In genomic region chrX:30577362-30577961, GRCh38 we compare ENCODE assay signal across 8 cellular contexts. TPM values are rescaled to one million over a fixed set of nuclear protein-coding genes. Genes with fewer than 3 reads are reported as not detected.
DNase-seq lines count a peak whose midpoint lies in the region; ATAC-seq and TF ChIP-seq lines count a peak whose summit lies in the region.

TASL (minus strand) TSS chrX:30577766; CDS start chrX:30560355, 17,411 bp downstream.

- H3K4me3 ChIP-seq in Karpas-422 (ENCODE audit: low read length) (peak within 1 kb of the TSS; percentile 68), A673 (ENCODE audit: low read depth, low read length, poor library complexity, severe bottlenecking) (no peak within 1 kb of the TSS)

- POLR2A ChIA-PET in A673 (lab: Charles Lee; ENCODE audit: low non-redundant PET), result no interaction called here

- H3K27me3 ChIP-seq in Karpas-422 (ENCODE audit: low read length), result no peaks in the 10 kb centered on the region
- no peaks in the 10 kb centered on the region for H3K27me3 ChIP-seq in A673 (replicated peaks; ENCODE audit: insufficient read depth, low read depth, low read length, poor library complexity)

- H3K79me2 ChIP-seq in Karpas-422 (ENCODE audit: low read length), result no peaks in the 10 kb centered on the region

- H4K20me1 ChIP-seq in Karpas-422 (ENCODE audit: insufficient read depth, low read depth, low read length), result no peaks in the 10 kb centered on the region

- peak within 1 kb of the TSS; percentile 85 for H3K27ac ChIP-seq in Karpas-422 (ENCODE audit: low read length)
- H3K27ac ChIP-seq in A673 (ENCODE audit: low read depth, low read length, poor library complexity, severe bottlenecking), result no peak within 1 kb of the TSS

- H3K4me1 Mint-ChIP-seq in activated T-helper 2 cell treated with anti-CD3 and anti-CD28 coated beads, Interferon-gamma antibody, Interleukin-2, Interleukin-4, amounts not matched to agents 10 μg/mL and 5 μg/mL and 100 μg/mL, durations not matched to agents 14 hours and 24 hours and 36 hours (ENCODE audit: low read depth), result peaks cover 18% of the 10 kb centered on the region

- ATAC-seq in GM21576 (IDR thresholded peaks at IDR 0.05; ENCODE audit: unreplicated experiment), result peak; percentile 85

- peak within 1 kb of the TSS; percentile 86 for H2AFZ ChIP-seq in Karpas-422 (ENCODE audit: low read length)

- H3K4me2 ChIP-seq in Karpas-422 (ENCODE audit: low read depth, low read length, poor library complexity, severe bottlenecking), result peak within 1 kb of the TSS; percentile 78

- H3K36me3 Mint-ChIP-seq in activated T-helper 2 cell treated with anti-CD3 and anti-CD28 coated beads, Interferon-gamma antibody, Interleukin-2, Interleukin-4, amounts not matched to agents 10 μg/mL and 5 μg/mL and 100 μg/mL, durations not matched to agents 14 hours and 24 hours and 36 hours (ENCODE audit: low read depth), result peaks cover 18% of the 10 kb centered on the region

- H3K9me3 ChIP-seq in Karpas-422 (ENCODE audit: low read length) (no peaks in the 10 kb centered on the region), A673 (ENCODE audit: low read depth, low read length, poor library complexity, severe bottlenecking) (no peaks in the 10 kb centered on the region)

- no peaks in the 10 kb centered on the region for H3K9me2 ChIP-seq in Karpas-422 (replicated peaks; ENCODE audit: insufficient read depth, low read length)

- intact Hi-C loops in activated T-helper 2 cell treated with anti-CD3 and anti-CD28 coated beads, Interferon-gamma antibody, Interleukin-2, Interleukin-4, amounts not matched to agents 10 μg/mL and 5 μg/mL and 100 μg/mL, durations not matched to agents 14 hours and 24 hours and 36 hours (cut with micrococcal nuclease), result loop anchor here (1.0 to 5.0 kb wide), 5 partner anchors 14 to 310 kb away; partner anchors contain the start of gene TAB3
- intact Hi-C loops in A673 (cut with micrococcal nuclease; ENCODE audit: unreplicated experiment), result no loop called here

- peak within 1 kb of the TSS; percentile 65 for H3K9ac ChIP-seq in Karpas-422 (ENCODE audit: low read length)

- DNase-seq in GM13976 (ENCODE audit: low spot score) (peak; percentile 70), Karpas-422 (peak; percentile 74), HCEC 1CT (no peak), A673 (ENCODE audit: low spot score) (no peak), LoVo (ENCODE audit: low spot score) (no peak)
- peak; percentile 27 for DNase-seq in activated T-helper 2 cell treated with anti-CD3 and anti-CD28 coated beads, Interferon-gamma antibody, Interleukin-2, Interleukin-4, amounts not matched to agents 10 μg/mL and 5 μg/mL and 100 μg/mL, durations not matched to agents 14 hours and 24 hours and 36 hours (ENCODE audit: low spot score)
- peak in 2 of 3 experiments; percentile 3 to 17 for DNase-seq in stimulated activated CD4-positive, alpha-beta T cell treated with anti-CD3 and anti-CD28 coated beads, TNF-alpha, amount 100 ng/mL, for 24 hours (ENCODE audit: low read depth in 3 of 3)

- H3K9me3 Mint-ChIP-seq in activated T-helper 2 cell treated with anti-CD3 and anti-CD28 coated beads, Interferon-gamma antibody, Interleukin-2, Interleukin-4, amounts not matched to agents 10 μg/mL and 5 μg/mL and 100 μg/mL, durations not matched to agents 14 hours and 24 hours and 36 hours, result no peaks in the 10 kb centered on the region

- H3K4me1 ChIP-seq in Karpas-422 (ENCODE audit: low read length) (peaks cover 15% of the 10 kb centered on the region; the same call in 1 of the 2 replicates), A673 (ENCODE audit: insufficient read depth, low read length, poor library complexity, severe bottlenecking) (no peaks in the 10 kb centered on the region)

- peak within 1 kb of the TSS; percentile 96 for H3K27ac Mint-ChIP-seq in activated T-helper 2 cell treated with anti-CD3 and anti-CD28 coated beads, Interferon-gamma antibody, Interleukin-2, Interleukin-4, amounts not matched to agents 10 μg/mL and 5 μg/mL and 100 μg/mL, durations not matched to agents 14 hours and 24 hours and 36 hours

- CTCF ChIA-PET in A673 (lab: Charles Lee), result no interaction called here

- BruUV-seq in A673 (replicated peaks; lab: Mats Ljungman, UMichigan), result no TSS peak

- in situ Hi-C loops in GM13976 (cut with MboI; ENCODE audit: low sequenced_read_pairs, unreplicated experiment), result loop anchor here (10.0 kb wide), 1 partner anchor 137 kb away; no protein-coding TSS in a partner anchor

- peak within 1 kb of the TSS; percentile 92 for H3K4me3 Mint-ChIP-seq in activated T-helper 2 cell treated with anti-CD3 and anti-CD28 coated beads, Interferon-gamma antibody, Interleukin-2, Interleukin-4, amounts not matched to agents 10 μg/mL and 5 μg/mL and 100 μg/mL, durations not matched to agents 14 hours and 24 hours and 36 hours (ENCODE audit: low read depth)

- no peak for TF ChIP-seq CTCF in GM13976 (IDR thresholded peaks at IDR 0.05; ENCODE audit: borderline replicate concordance, control extremely low read depth, extremely low read depth, insufficient read depth, missing control alignments)
- TF ChIP-seq CTCF in A673 (conservative IDR thresholded peaks at IDR 0.05; ENCODE audit: low read depth, low read length), result no peak

- H3K27me3 Mint-ChIP-seq in activated T-helper 2 cell treated with anti-CD3 and anti-CD28 coated beads, Interferon-gamma antibody, Interleukin-2, Interleukin-4, amounts not matched to agents 10 μg/mL and 5 μg/mL and 100 μg/mL, durations not matched to agents 14 hours and 24 hours and 36 hours (ENCODE audit: low read depth), result no peaks in the 10 kb centered on the region

- H3K36me3 ChIP-seq in Karpas-422 (ENCODE audit: insufficient read depth, low read length), result no peaks in the 10 kb centered on the region
- H3K36me3 ChIP-seq in A673 (ENCODE audit: insufficient read depth, low read length, poor library complexity, severe bottlenecking), result no peaks in the 10 kb centered on the region

RNA-seq across cellular contexts. Expression of gene TASL, which starts in this region (rescaled TPM):
- 0.30 and 1.5 TPM in 2 replicates for total RNA-seq in Karpas-422 (2014; rRNA removed; shearing (Covaris generic); ENCODE audit: low replicate concordance)
- total RNA-seq in activated T-helper 2 cell treated with anti-CD3 and anti-CD28 coated beads, Interferon-gamma antibody, Interleukin-2, Interleukin-4, amounts not matched to agents 10 μg/mL and 5 μg/mL and 100 μg/mL, durations not matched to agents 14 hours and 24 hours and 36 hours, result 5.2 and 5.4 TPM in 2 replicates
- not detected in 2 replicates for total RNA-seq in A673 (2021)

Comparison
In these comparisons a context has a peak if more than half of its experiments do, and no peak if none do; other contexts are left out.
1. DNase-seq: peak in GM13976 (single experiment), Karpas-422 (single experiment), activated T-helper 2 cell treated with anti-CD3 and anti-CD28 coated beads, Interferon-gamma antibody, Interleukin-2, Interleukin-4, amounts not matched to agents 10 μg/mL and 5 μg/mL and 100 μg/mL, durations not matched to agents 14 hours and 24 hours and 36 hours (single experiment) and stimulated activated CD4-positive, alpha-beta T cell treated with anti-CD3 and anti-CD28 coated beads, TNF-alpha, amount 100 ng/mL, for 24 hours (2 of 3); none in HCEC 1CT (single experiment), A673 (single experiment) and LoVo (single experiment).